In the genomic region with DNA sequence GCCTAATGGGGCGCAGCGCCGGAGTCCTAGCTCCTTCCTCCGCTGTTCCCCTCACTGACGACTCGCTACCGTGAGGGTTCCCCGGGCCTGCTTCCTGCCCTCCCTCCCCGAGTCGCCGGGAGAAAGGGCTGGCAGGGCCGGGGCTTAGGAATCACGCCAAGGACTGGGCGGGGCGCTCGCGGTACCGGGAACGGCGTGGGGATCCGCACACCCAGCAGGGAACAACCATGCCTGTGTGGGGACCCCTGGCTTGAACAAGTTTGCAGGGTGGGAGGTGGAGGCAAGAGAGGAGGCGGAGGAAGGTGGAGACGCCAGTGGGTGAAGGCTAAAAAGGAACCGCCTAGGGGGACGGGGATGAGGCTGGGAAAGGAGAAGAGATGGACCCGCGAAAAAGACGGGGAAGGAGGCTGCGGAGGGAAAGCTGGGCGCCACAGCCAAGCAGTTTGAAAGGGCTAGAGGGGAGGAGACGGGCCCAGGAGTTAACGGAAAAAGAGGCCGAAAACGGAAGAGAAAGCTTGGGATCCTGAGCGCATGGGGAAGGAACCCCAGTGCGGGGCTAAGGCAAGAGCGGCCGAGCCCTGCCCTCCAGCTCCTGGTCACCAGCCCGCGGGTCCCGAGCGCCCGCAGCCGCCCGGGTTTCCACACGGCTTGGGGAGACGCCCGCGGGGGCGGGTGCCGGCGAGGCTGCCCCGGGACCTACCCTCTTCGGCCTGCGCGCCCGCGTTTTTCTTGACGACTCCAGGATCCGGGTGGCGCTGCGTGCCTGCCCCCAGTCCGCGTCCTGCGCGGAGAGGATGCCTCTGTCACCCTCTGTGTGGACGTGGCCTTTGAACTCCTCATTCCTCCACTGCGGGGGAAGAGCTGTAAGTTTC, we compare ENCODE assay signal across 8 cellular contexts. TPM values are rescaled to one million over a fixed set of nuclear protein-coding genes. Genes with fewer than 3 reads are reported as not detected.
A peak's percentile ranks its signal among the peaks of the same experiment; 100 is the strongest.
DNase-seq lines count a peak whose midpoint lies in the region; ATAC-seq and TF ChIP-seq lines count a peak whose summit lies in the region.

No MANE protein-coding gene starts in this region.

- H3K4me3 Mint-ChIP-seq in stimulated activated memory B cell treated with anti-CD40 and anti-IgM and Interleukin-4, amounts not matched to agents 10 μg/mL and 1 μg/mL and 100 μg/mL, for 72 hours, result no peak overlapping the region

- H3K9ac ChIP-seq in ES-I3 (ENCODE audit: low read depth, low read length), result peak overlapping the region; percentile 83

- H3K27me3 ChIP-seq in hepatocyte, result peaks cover 9% of the 10 kb centered on the region

- H3K27me3 Mint-ChIP-seq in stimulated activated memory B cell treated with anti-CD40 and anti-IgM and Interleukin-4, amounts not matched to agents 10 μg/mL and 1 μg/mL and 100 μg/mL, for 72 hours, result peaks cover 43% of the 10 kb centered on the region

- peak overlapping the region; percentile 99 for H3K27ac ChIP-seq in hepatocyte

- peaks cover 6% of the 10 kb centered on the region; the same call in 1 of the 2 replicates for H3K4me1 ChIP-seq in ES-I3 (ENCODE audit: insufficient read depth, low read length)
- H3K4me1 ChIP-seq in hepatocyte (ENCODE audit: insufficient read depth), result peaks cover 13% of the 10 kb centered on the region

- TF ChIP-seq CTCF in hepatocyte (IDR thresholded peaks at IDR 0.05; ENCODE audit: poor library complexity), result no peak

- no peaks in the 10 kb centered on the region for H3K36me3 Mint-ChIP-seq in stimulated activated memory B cell treated with anti-CD40 and anti-IgM and Interleukin-4, amounts not matched to agents 10 μg/mL and 1 μg/mL and 100 μg/mL, for 72 hours

- peaks cover 10% of the 10 kb centered on the region for H4K20me1 ChIP-seq in hepatocyte (ENCODE audit: insufficient read depth, poor library complexity, severe bottlenecking)

- ATAC-seq in GM21360 (IDR thresholded peaks at IDR 0.05; ENCODE audit: unreplicated experiment) (no peak), HG03135 (IDR thresholded peaks at IDR 0.05; ENCODE audit: unreplicated experiment) (no peak)
- no peak for ATAC-seq in stimulated activated memory B cell treated with anti-CD40 and anti-IgM and Interleukin-4, amounts not matched to agents 10 μg/mL and 1 μg/mL and 100 μg/mL, for 72 hours

- H2AFZ ChIP-seq in hepatocyte, result peak overlapping the region; percentile 62

- peak overlapping the region; percentile 89 for H3K4me2 ChIP-seq in hepatocyte

- H3K27ac Mint-ChIP-seq in stimulated activated memory B cell treated with anti-CD40 and anti-IgM and Interleukin-4, amounts not matched to agents 10 μg/mL and 1 μg/mL and 100 μg/mL, for 72 hours, result no peak overlapping the region

- no peaks in the 10 kb centered on the region for H3K9me3 ChIP-seq in ES-I3 (ENCODE audit: control insufficient read depth, insufficient read depth, low read length)
- no peaks in the 10 kb centered on the region for H3K9me3 ChIP-seq in hepatocyte (ENCODE audit: low read depth)

- 2% methylated on average over 65 of the region's 68 CpGs for WGBS in hepatocyte (ENCODE audit: low lambda C conversion rate, missing lambda C conversion rate)

- H3K36me3 ChIP-seq in ES-I3 (ENCODE audit: insufficient read depth, low read length) (no peaks in the 10 kb centered on the region), hepatocyte (replicated peaks; ENCODE audit: insufficient read depth, low read depth) (no peaks in the 10 kb centered on the region)

- peaks cover 47% of the 10 kb centered on the region for H3K79me2 ChIP-seq in hepatocyte

- H3K9me3 Mint-ChIP-seq in stimulated activated memory B cell treated with anti-CD40 and anti-IgM and Interleukin-4, amounts not matched to agents 10 μg/mL and 1 μg/mL and 100 μg/mL, for 72 hours, result no peaks in the 10 kb centered on the region

- H3K4me1 Mint-ChIP-seq in stimulated activated memory B cell treated with anti-CD40 and anti-IgM and Interleukin-4, amounts not matched to agents 10 μg/mL and 1 μg/mL and 100 μg/mL, for 72 hours, result peaks cover 5% of the 10 kb centered on the region

- H3K4me3 ChIP-seq in hepatocyte, result peak overlapping the region; percentile 76

- H3K9me2 ChIP-seq in hepatocyte (replicated peaks; ENCODE audit: insufficient read depth), result no peaks in the 10 kb centered on the region

- DNase-seq in anterior cingulate cortex (lab: John Stamatoyannopoulos, UW) (peak in 47 of 58 donors; percentile 18 to 69 (median 50)), hepatocyte (ENCODE audit: low spot score) (peak; percentile 72), retina (peak; percentile 89), NCI-H146 treated with DMSO at 0.1 percent for 48 hours (lab: John Stamatoyannopoulos, UW; ENCODE audit: unreplicated experiment) (no peak)

RNA-seq across cellular contexts. Expression of gene CDH11, which starts 1.3 kb away (rescaled TPM):
- total RNA-seq in hepatocyte, result 266 and 289 TPM in 2 replicates
- polyA plus RNA-seq in hepatocyte, result 126 and 148 TPM in 2 replicates
